ENCODE assay signal across 1 cellular context in genomic region chr17:74957935-74958549, GRCh38.
TF ChIP-seq lines count a peak whose summit lies in the region.

No MANE protein-coding gene starts in this region.

TF ChIP-seq in A549, 52 proteins besides CTCF, POLR2A, EP300 and RAD21 (continued from another document):
- TF ChIP-seq, protein P1, sequence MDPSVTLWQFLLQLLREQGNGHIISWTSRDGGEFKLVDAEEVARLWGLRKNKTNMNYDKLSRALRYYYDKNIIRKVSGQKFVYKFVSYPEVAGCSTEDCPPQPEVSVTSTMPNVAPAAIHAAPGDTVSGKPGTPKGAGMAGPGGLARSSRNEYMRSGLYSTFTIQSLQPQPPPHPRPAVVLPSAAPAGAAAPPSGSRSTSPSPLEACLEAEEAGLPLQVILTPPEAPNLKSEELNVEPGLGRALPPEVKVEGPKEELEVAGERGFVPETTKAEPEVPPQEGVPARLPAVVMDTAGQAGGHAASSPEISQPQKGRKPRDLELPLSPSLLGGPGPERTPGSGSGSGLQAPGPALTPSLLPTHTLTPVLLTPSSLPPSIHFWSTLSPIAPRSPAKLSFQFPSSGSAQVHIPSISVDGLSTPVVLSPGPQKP (IDR thresholded peaks at IDR 0.05; ENCODE audit: low read depth, low read length): no peak
- TF ChIP-seq NPAS2 (CRISPR knock-in tag; IDR thresholded peaks at IDR 0.05; ENCODE audit: borderline replicate concordance): no peak
- TF ChIP-seq SREBF2 (IDR thresholded peaks at IDR 0.05): no peak
- TF ChIP-seq FOSL2 (IDR thresholded peaks at IDR 0.05): no peak
- TF ChIP-seq FOSL2 (CRISPR knock-in tag; IDR thresholded peaks at IDR 0.05): no peak
- no peak for TF ChIP-seq ZFP36 (IDR thresholded peaks at IDR 0.05; ENCODE audit: borderline replicate concordance, partially characterized antibody)
- no peak for TF ChIP-seq NR3C1 (IDR thresholded peaks at IDR 0.05)
- TF ChIP-seq JUN (IDR thresholded peaks at IDR 0.05): 0 out of 5 replicates have a peak, but pooled peaks of 1 of the 2 experiments have one; percentile 22
TF ChIP-seq in A549: peak in this region for 3.
